9 cellular contexts compared by ENCODE assay signal in genomic region chr18:72866901-72867701, GRCh38. TPM values are rescaled to one million over a fixed set of nuclear protein-coding genes. Genes with fewer than 3 reads are reported as not detected.
A peak's percentile ranks its signal among the peaks of the same experiment; 100 is the strongest.
DNase-seq lines count a peak whose midpoint lies in the region; ATAC-seq lines count a peak whose summit lies in the region.
"Had no signal": no experiment of that assay in that cellular context is flagged by ENCODE, and none has a peak within 500 bp of the region (broad histone marks: within the 10 kb centered on the region; RNA-seq: fewer than 3 reads in every experiment).

No MANE protein-coding gene starts in this region.

- no peak overlapping the region for H3K27ac Mint-ChIP-seq in activated T-cell treated with anti-CD3 and anti-CD28 coated beads, Interleukin-2, amount 50 U/mL, for 24 hours

- no peak overlapping the region for H3K9ac ChIP-seq in skeletal muscle satellite cell (ENCODE audit: low read depth, low read length)

- H3K4me3 ChIP-seq in skeletal muscle satellite cell (ENCODE audit: low read length), result peak overlapping the region; percentile 49

- DNase-seq in NCI-H1092 treated with DMSO at 0.1 percent for 48 hours (lab: John Stamatoyannopoulos, UW) (peak; percentile 58), dermis blood vessel endothelial cell (peak; percentile 3), NCI-H1048 (lab: John Stamatoyannopoulos, UW) (no peak), KBM-7 (no peak), GM19240 (ENCODE audit: insufficient read length, low spot score) (no peak)
- no peak for DNase-seq in activated T-cell treated with anti-CD3 and anti-CD28 coated beads, Interleukin-2, amount 50 U/mL, for 24 hours
- DNase-seq: psoas muscle had no signal

- peaks cover 5% of the 10 kb centered on the region for H3K27me3 ChIP-seq in skeletal muscle satellite cell (ENCODE audit: control insufficient read depth, insufficient read depth, low read length)

- H3K36me3 Mint-ChIP-seq in activated T-cell treated with anti-CD3 and anti-CD28 coated beads, Interleukin-2, amount 50 U/mL, for 24 hours (ENCODE audit: low read depth), result no peaks in the 10 kb centered on the region

- no peaks in the 10 kb centered on the region for H3K9me3 ChIP-seq in skeletal muscle satellite cell (replicated peaks; ENCODE audit: low read length)
- H3K9me3 ChIP-seq: psoas muscle had no signal

- peaks cover 43% of the 10 kb centered on the region for H3K27me3 Mint-ChIP-seq in activated T-cell treated with anti-CD3 and anti-CD28 coated beads, Interleukin-2, amount 50 U/mL, for 24 hours

- no peak overlapping the region for H3K4me2 ChIP-seq in skeletal muscle satellite cell (ENCODE audit: low read length)

- peaks cover 4% of the 10 kb centered on the region for H3K4me1 Mint-ChIP-seq in activated T-cell treated with anti-CD3 and anti-CD28 coated beads, Interleukin-2, amount 50 U/mL, for 24 hours (ENCODE audit: low read depth)

- ATAC-seq in GM18502 (IDR thresholded peaks at IDR 0.05; ENCODE audit: poor library complexity, unreplicated experiment), result peak; percentile 31
- ATAC-seq: psoas muscle had no signal

- no peaks in the 10 kb centered on the region for H3K36me3 ChIP-seq in skeletal muscle satellite cell (ENCODE audit: insufficient read depth, low read length)

- H3K9me3 Mint-ChIP-seq in activated T-cell treated with anti-CD3 and anti-CD28 coated beads, Interleukin-2, amount 50 U/mL, for 24 hours, result no peaks in the 10 kb centered on the region

- no peaks in the 10 kb centered on the region for H3K4me1 ChIP-seq in skeletal muscle satellite cell (ENCODE audit: control insufficient read depth, insufficient read depth, low read length)
- H3K4me1 ChIP-seq: psoas muscle had no signal

- no peak overlapping the region for H3K4me3 Mint-ChIP-seq in activated T-cell treated with anti-CD3 and anti-CD28 coated beads, Interleukin-2, amount 50 U/mL, for 24 hours

- in situ Hi-C loops in KBM-7 (cut with MboI; ENCODE audit: low pct_unique_long_range_greater_than_20kb, low sequenced_read_pairs), result no loop called here

RNA-seq across cellular contexts. Expression of gene NETO1, which starts 0.7 kb away (rescaled TPM):
- not detected in 2 replicates for total RNA-seq in dermis blood vessel endothelial cell
- not detected in 2 replicates for total RNA-seq in skeletal muscle satellite cell (2012; rRNA removed)
- total RNA-seq: psoas muscle had no signal

Comparison
In these comparisons a context has a peak if more than half of its experiments do, and no peak if none do; other contexts are left out.
1. DNase-seq: peak in NCI-H1092 treated with DMSO at 0.1 percent for 48 hours (single experiment) and dermis blood vessel endothelial cell (single experiment); none in NCI-H1048 (single experiment), KBM-7 (single experiment), GM19240 (single experiment) and activated T-cell treated with anti-CD3 and anti-CD28 coated beads, Interleukin-2, amount 50 U/mL, for 24 hours (single experiment).